Comparison of ENCODE assay signal across 30 cellular contexts in the genomic region with DNA sequence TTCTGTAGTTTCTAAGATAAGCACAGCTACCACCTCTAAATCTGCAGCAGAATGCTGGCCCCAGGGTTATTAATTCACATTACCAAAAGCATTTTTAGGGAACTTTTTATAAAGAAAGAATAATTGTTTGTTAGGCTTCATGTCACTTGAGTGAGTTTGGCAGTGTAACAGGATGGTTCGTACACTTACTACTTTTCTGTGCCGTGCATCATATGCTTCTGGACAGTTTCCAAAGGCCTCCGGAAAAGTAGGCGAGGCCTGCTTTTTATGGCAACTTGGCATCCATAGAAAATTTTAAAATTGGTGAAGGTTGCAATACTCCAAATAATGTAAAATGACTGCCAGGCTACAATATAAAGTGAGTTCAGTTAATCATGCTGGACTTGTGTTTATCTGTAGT.
"Had no signal": no experiment of that assay in that cellular context is flagged by ENCODE, and none has a peak within 500 bp of the region (broad histone marks: within the 10 kb centered on the region; RNA-seq: fewer than 3 reads in every experiment).

No MANE protein-coding gene starts in this region.

- DNase-seq: activated CD4-positive, alpha-beta memory T cell treated with anti-CD3 and anti-CD28 coated beads for 36 hours; activated CD4-positive, alpha-beta T cell treated with anti-CD3 and anti-CD28 coated beads for 36 hours; activated CD4-positive, alpha-beta T cell treated with anti-CD3 and anti-CD28 coated beads, Interleukin-2, amount 10 ng/mL, durations not matched to agents 24 days and 14 days; activated CD4-positive, CD25-positive, alpha-beta regulatory T cell; activated CD4-positive, CD25-positive, alpha-beta regulatory T cell treated with anti-CD3 and anti-CD28 coated beads, Interleukin-2, amount 50 U/mL, for 72 hours; activated CD8-positive, alpha-beta memory T cell treated with anti-CD3 and anti-CD28 coated beads, Interleukin-2, amount 10 ng/mL, durations not matched to agents 7 days and 5 days; activated CD8-positive, alpha-beta memory T cell treated with anti-CD3 and anti-CD28 coated beads, Interleukin-2, amount 50 U/mL, for 4 hours; activated CD8-positive, alpha-beta T cell treated with anti-CD3 and anti-CD28 coated beads, Interleukin-2, amount 10 ng/mL, durations not matched to agents 7 days and 5 days; activated effector memory CD4-positive, alpha-beta T cell treated with anti-CD3 and anti-CD28 coated beads, Interleukin-2, amount 50 U/mL, for 16 hours; activated naive CD4-positive, alpha-beta T cell treated with anti-CD3 and anti-CD28 coated beads for 36 hours; activated naive CD8-positive, alpha-beta T cell treated with anti-CD3 and anti-CD28 coated beads for 36 hours; activated naive CD8-positive, alpha-beta T cell treated with anti-CD3 and anti-CD28 coated beads, Interleukin-2, amount 50 U/mL, for 24 hours; activated T-cell treated with anti-CD3 and anti-CD28 coated beads, Interleukin-2, amount 50 U/mL, for 1 hour; activated T-cell treated with anti-CD3 and anti-CD28 coated beads, Interleukin-2, amount 50 U/mL, for 48 hours; adrenal gland; amygdala; aorta; body of pancreas; caudate nucleus; cortex of kidney; dermis blood vessel endothelial cell; effector CD8-positive, alpha-beta T cell; foreskin keratinocyte; T-helper 1 cell; T-helper 17 cell; T1000 had no signal

- H3K4me3 ChIP-seq: adrenal gland, body of pancreas, gastroesophageal sphincter had no signal

- ATAC-seq: activated CD4-positive, alpha-beta T cell treated with anti-CD3 and anti-CD28 coated beads for 36 hours; activated CD8-positive, alpha-beta memory T cell treated with anti-CD3 and anti-CD28 coated beads, Interleukin-2, amount 10 ng/mL, durations not matched to agents 7 days and 5 days; activated CD8-positive, alpha-beta T cell treated with anti-CD3 and anti-CD28 coated beads, Interleukin-2, amount 10 ng/mL, durations not matched to agents 7 days and 5 days; activated naive CD8-positive, alpha-beta T cell treated with anti-CD3 and anti-CD28 coated beads, Interleukin-2, amount 50 U/mL, for 24 hours; body of pancreas; esophagus mucosa; foreskin keratinocyte; gastroesophageal sphincter; T-helper 17 cell had no signal

- FAIRE-seq: colon, endothelial cell of umbilical vein had no signal

- H3K4me1 ChIP-seq: foreskin keratinocyte had no signal

- H3K27me3 ChIP-seq: adrenal gland, body of pancreas, foreskin keratinocyte, gastroesophageal sphincter had no signal

- H3K27ac ChIP-seq: adrenal gland, body of pancreas, foreskin keratinocyte had no signal

- H3K9me3 ChIP-seq: adrenal gland, body of pancreas, gastroesophageal sphincter had no signal
